Comparison of ENCODE assay signal across 9 cellular contexts in genomic region chr12:57518176-57518919, GRCh38. TPM values are rescaled to one million over a fixed set of nuclear protein-coding genes. Genes with fewer than 3 reads are reported as not detected.
A peak's percentile ranks its signal among the peaks of the same experiment; 100 is the strongest.
DNase-seq lines count a peak whose midpoint lies in the region; ATAC-seq and TF ChIP-seq lines count a peak whose summit lies in the region.
"Had no signal": no experiment of that assay in that cellular context is flagged by ENCODE, and none has a peak within 500 bp of the region (broad histone marks: within the 10 kb centered on the region; RNA-seq: fewer than 3 reads in every experiment).

No MANE protein-coding gene starts in this region.

- H3K27ac ChIP-seq in cingulate gyrus (ENCODE audit: low read depth, low read length), result peak overlapping the region; percentile 94
- peak overlapping the region in 1 of 2 donors; percentile 99 for H3K27ac ChIP-seq in testis

- no peaks in the 10 kb centered on the region for H3K27me3 Mint-ChIP-seq in natural killer cell treated with Interleukin-12 subunit alpha and Interleukin-12 subunit beta and Interleukin-15 and Interleukin-18, amount 100 ng/mL, for 72 hours

- no peak for ATAC-seq in natural killer cell treated with Interleukin-12 subunit alpha and Interleukin-12 subunit beta and Interleukin-15 and Interleukin-18, amount 100 ng/mL, for 72 hours
- no peak for ATAC-seq in GM18505 (IDR thresholded peaks at IDR 0.05; ENCODE audit: unreplicated experiment)

- intact Hi-C loops in testis (cut with DNase I; ENCODE audit: low total_unique reads), result no loop called here

- POLR2A ChIA-PET in BJ (lab: Charles Lee), result interaction anchor here (0.6 to 0.9 kb wide), 2 partner anchors 52 to 125 kb away, joined by 3 to 4 read pairs; no protein-coding TSS in a partner anchor

- H3K36me3 ChIP-seq in BJ (ENCODE audit: control insufficient read depth, insufficient read depth, low read length) (peaks cover 29% of the 10 kb centered on the region), MG63 (peaks cover 64% of the 10 kb centered on the region), testis (ENCODE audit: low read depth, missing control alignments) (no peaks in the 10 kb centered on the region)

- no peak for DNase-seq in BJ (ENCODE audit: low read depth)
- DNase-seq in MG63, result no peak
- DNase-seq in natural killer cell treated with Interleukin-12 subunit alpha and Interleukin-12 subunit beta and Interleukin-15 and Interleukin-18, amount 100 ng/mL, for 72 hours (ENCODE audit: low spot score), result no peak
- no peak for DNase-seq in effector CD8-positive, alpha-beta T cell (lab: John Stamatoyannopoulos, UW)
- no peak for DNase-seq in NCI-H446 treated with DMSO at 0.1 percent for 48 hours (lab: John Stamatoyannopoulos, UW)
- no peak for DNase-seq in testis
- DNase-seq: NCI-H1105 had no signal

- H3K27ac Mint-ChIP-seq in natural killer cell treated with Interleukin-12 subunit alpha and Interleukin-12 subunit beta and Interleukin-15 and Interleukin-18, amount 100 ng/mL, for 72 hours, result peak overlapping the region; percentile 98 to 100

- no peak for TF ChIP-seq POLR2A in GM18505 (IDR thresholded peaks at IDR 0.05; ENCODE audit: borderline replicate concordance, extremely low read depth, insufficient read depth, insufficient read length)
- TF ChIP-seq POLR2A in testis (IDR thresholded peaks at IDR 0.05), result no peak

- no peaks in the 10 kb centered on the region for H3K9me3 Mint-ChIP-seq in natural killer cell treated with Interleukin-12 subunit alpha and Interleukin-12 subunit beta and Interleukin-15 and Interleukin-18, amount 100 ng/mL, for 72 hours

- CTCF ChIA-PET in BJ (lab: Yijun Ruan, JAX), result interaction anchor here (0.8 kb wide), 1 partner anchor 55 kb away, joined by 4 read pairs; no protein-coding TSS in a partner anchor

- H3K4me1 Mint-ChIP-seq in natural killer cell treated with Interleukin-12 subunit alpha and Interleukin-12 subunit beta and Interleukin-15 and Interleukin-18, amount 100 ng/mL, for 72 hours (ENCODE audit: low read depth in 2 of 2), result peaks cover 44 to 53% of the 10 kb centered on the region in 2 donors

- H3K4me3 ChIP-seq in BJ (ENCODE audit: low read depth, low read length), result peak overlapping the region; percentile 76
- H3K4me3 ChIP-seq in MG63, result peak overlapping the region; percentile 93
- no peak overlapping the region for H3K4me3 ChIP-seq in testis

- H3K27me3 ChIP-seq in BJ (ENCODE audit: control insufficient read depth, insufficient read depth, low read length) (no peaks in the 10 kb centered on the region), MG63 (no peaks in the 10 kb centered on the region), testis (no peaks in the 10 kb centered on the region)

- peaks cover 32% of the 10 kb centered on the region for H3K36me3 Mint-ChIP-seq in natural killer cell treated with Interleukin-12 subunit alpha and Interleukin-12 subunit beta and Interleukin-15 and Interleukin-18, amount 100 ng/mL, for 72 hours

- peak overlapping the region; percentile 88 for H3K4me3 Mint-ChIP-seq in natural killer cell treated with Interleukin-12 subunit alpha and Interleukin-12 subunit beta and Interleukin-15 and Interleukin-18, amount 100 ng/mL, for 72 hours

- 71 to 84% methylated on average over 8 of the region's 8 CpGs for WGBS in testis, 2 donors

- TF ChIP-seq CTCF in BJ (IDR thresholded peaks at IDR 0.05; ENCODE audit: insufficient read depth, low read depth, low read length) (no peak), testis (IDR thresholded peaks at IDR 0.05) (no peak)

- H3K4me1 ChIP-seq in testis, result peaks cover 30% of the 10 kb centered on the region

- H3K9me3 ChIP-seq in MG63 (no peaks in the 10 kb centered on the region), testis (no peaks in the 10 kb centered on the region)

RNA-seq across cellular contexts. Expression of gene DDIT3, which starts 2.0 kb away (rescaled TPM):
- polyA plus RNA-seq in BJ (2011; rRNA removed) (65.4 and 78.1 TPM in 2 replicates), testis (ENCODE audit: insufficient read depth, low read depth, low replicate concordance) (63.9 TPM)
- 18.3 and 22.4 TPM in 2 replicates for polyA minus RNA-seq in BJ (2011; rRNA and poly(A)+ RNA removed)
- 9.9 and 17.1 TPM in 2 replicates for total RNA-seq in MG63 (2014; rRNA removed; shearing (Covaris generic); ENCODE audit: low replicate concordance)
- 10 to 100 TPM; 22.2 to 39.8 TPM for total RNA-seq in natural killer cell treated with Interleukin-12 subunit alpha and Interleukin-12 subunit beta and Interleukin-15 and Interleukin-18, amount 100 ng/mL, for 72 hours
- 10 to 100 TPM; 44.2 to 45.6 TPM for total RNA-seq in testis

RNA-seq across cellular contexts. Expression of gene MBD6, which starts 4.3 kb away (rescaled TPM):
- polyA plus RNA-seq in BJ (2011; rRNA removed) (5.6 and 8.3 TPM in 2 replicates), testis (ENCODE audit: insufficient read depth, low read depth, low replicate concordance) (86.6 TPM)
- polyA minus RNA-seq in BJ (2011; rRNA and poly(A)+ RNA removed), result 5.3 and 12.2 TPM in 2 replicates
- total RNA-seq in MG63 (2014; rRNA removed; shearing (Covaris generic); ENCODE audit: low replicate concordance), result 0.07 and 3.0 TPM in 2 replicates
- 100 to 1,000 TPM in 1 of 2 donors, 10 to 100 TPM in 1; 94.1 to 123 TPM for total RNA-seq in natural killer cell treated with Interleukin-12 subunit alpha and Interleukin-12 subunit beta and Interleukin-15 and Interleukin-18, amount 100 ng/mL, for 72 hours
- 100 to 1,000 TPM in 1 of 2 donors, 10 to 100 TPM in 1; 84.7 to 130 TPM for total RNA-seq in testis

RNA-seq across cellular contexts. Expression of gene DCTN2, which starts 28.6 kb away (rescaled TPM):
- polyA plus RNA-seq in BJ (2011; rRNA removed) (133 and 167 TPM in 2 replicates), testis (ENCODE audit: insufficient read depth, low read depth, low replicate concordance) (196 TPM)
- 108 and 168 TPM in 2 replicates for polyA minus RNA-seq in BJ (2011; rRNA and poly(A)+ RNA removed)
- 158 and 249 TPM in 2 replicates for total RNA-seq in MG63 (2014; rRNA removed; shearing (Covaris generic); ENCODE audit: low replicate concordance)
- 10 to 100 TPM; 94.2 to 98.7 TPM for total RNA-seq in natural killer cell treated with Interleukin-12 subunit alpha and Interleukin-12 subunit beta and Interleukin-15 and Interleukin-18, amount 100 ng/mL, for 72 hours
- 100 to 1,000 TPM; 109 to 122 TPM for total RNA-seq in testis

RNA-seq across cellular contexts. Expression of gene MARS1, which starts 30.5 kb away (rescaled TPM):
- polyA plus RNA-seq in BJ (2011; rRNA removed) (280 and 378 TPM in 2 replicates), testis (ENCODE audit: insufficient read depth, low read depth, low replicate concordance) (144 TPM)
- polyA minus RNA-seq in BJ (2011; rRNA and poly(A)+ RNA removed), result 225 and 258 TPM in 2 replicates
- 245 and 285 TPM in 2 replicates for total RNA-seq in MG63 (2014; rRNA removed; shearing (Covaris generic); ENCODE audit: low replicate concordance)
- total RNA-seq in natural killer cell treated with Interleukin-12 subunit alpha and Interleukin-12 subunit beta and Interleukin-15 and Interleukin-18, amount 100 ng/mL, for 72 hours, result 100 to 1,000 TPM; 336 to 446 TPM
- 100 to 1,000 TPM in 1 of 2 donors, 10 to 100 TPM in 1; 90.6 to 105 TPM for total RNA-seq in testis

RNA-seq across cellular contexts. Expression of gene KIF5A, which starts 31.5 kb away (rescaled TPM):
- polyA plus RNA-seq in BJ (2011; rRNA removed) (0.50 and 0.64 TPM in 2 replicates), testis (ENCODE audit: insufficient read depth, low read depth, low replicate concordance) (8.4 TPM)
- polyA minus RNA-seq in BJ (2011; rRNA and poly(A)+ RNA removed), result 0.31 and 0.57 TPM in 2 replicates
- total RNA-seq in MG63 (2014; rRNA removed; shearing (Covaris generic); ENCODE audit: low replicate concordance), result not detected in 2 replicates
- total RNA-seq in natural killer cell treated with Interleukin-12 subunit alpha and Interleukin-12 subunit beta and Interleukin-15 and Interleukin-18, amount 100 ng/mL, for 72 hours, result 1 to 10 TPM in 1 of 2 donors, under 1 TPM in 1; 0.29 to 2.0 TPM
- total RNA-seq in testis, result 1 to 10 TPM; 6.8 to 9.1 TPM

Comparison
In these comparisons a context has a peak if more than half of its experiments do, and no peak if none do; other contexts are left out.
1. H3K4me3 ChIP-seq: peak in BJ (single experiment) and MG63 (single experiment); none in testis (0 of 2).
2. RNA of gene MBD6, which starts 4.3 kb away (total RNA-seq): 84.7 to 130 TPM in testis and 94.1 to 123 TPM in natural killer cell treated with Interleukin-12 subunit alpha and Interleukin-12 subunit beta and Interleukin-15 and Interleukin-18, amount 100 ng/mL, for 72 hours; 0.07 to 3.0 TPM in MG63; every median in the first group is over 10 times any median in the second.